8 cellular contexts compared by ENCODE assay signal in the genomic region with DNA sequence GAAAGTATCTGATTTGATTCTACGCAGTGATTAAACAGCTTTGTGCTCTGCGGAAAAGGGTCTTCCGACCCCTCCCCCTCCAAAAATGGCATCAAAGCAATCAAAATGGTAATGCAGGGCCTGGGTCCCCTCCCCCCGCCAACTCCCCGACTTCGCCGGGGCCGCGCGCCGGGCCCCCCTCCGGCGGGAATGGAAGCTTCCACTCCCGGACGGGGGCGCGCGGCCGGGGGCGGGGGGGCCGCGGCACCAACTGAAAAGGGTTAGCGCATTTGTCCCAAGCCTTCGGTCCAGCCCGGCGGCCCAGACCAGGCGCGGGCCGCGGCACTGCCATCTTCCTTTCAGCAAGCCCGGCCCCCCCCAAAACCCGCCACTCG. TPM values are rescaled to one million over a fixed set of nuclear protein-coding genes. Genes with fewer than 3 reads are reported as not detected.
DNase-seq lines count a peak whose midpoint lies in the region; ATAC-seq and TF ChIP-seq lines count a peak whose summit lies in the region.
"Had no signal": no experiment of that assay in that cellular context is flagged by ENCODE, and none has a peak within 500 bp of the region (broad histone marks: within the 10 kb centered on the region; RNA-seq: fewer than 3 reads in every experiment).

No MANE protein-coding gene starts in this region.

- WGBS in ectodermal cell, 2 experiments: 0% methylated on average over 33 of the region's 33 CpGs

- intact Hi-C loops in colonic mucosa (cut with DNase I): no loop called here

- no peak overlapping the region for H3K9ac ChIP-seq in colonic mucosa (ENCODE audit: low read depth in 2 of 2, low read length in 2 of 2)

- TF ChIP-seq CTCF in thoracic aorta (IDR thresholded peaks at IDR 0.05) (no peak), colonic mucosa (IDR thresholded peaks at IDR 0.05) (no peak)

- in situ Hi-C loops in ACHN (cut with HindIII; ENCODE audit: low pct_ligation_motif_present, low pct_unique_long_range_greater_than_20kb, low sequenced_read_pairs): no loop called here

- no peak for ATAC-seq in thoracic aorta (ENCODE audit: insufficient number of reproducible peaks, low FRiP score, low read depth)

- H3K9me3 ChIP-seq in ectodermal cell (ENCODE audit: control insufficient read depth, low read length): no peaks in the 10 kb centered on the region
- H3K9me3 ChIP-seq in thoracic aorta: no peaks in the 10 kb centered on the region
- no peaks in the 10 kb centered on the region for H3K9me3 ChIP-seq in colonic mucosa

- H3K27ac ChIP-seq in ectodermal cell (ENCODE audit: insufficient read depth, low read depth, low read length, poor library complexity, severe bottlenecking): peak overlapping the region; percentile 94
- no peak overlapping the region for H3K27ac ChIP-seq in thoracic aorta
- no peak overlapping the region for H3K27ac ChIP-seq in colonic mucosa

- H3K4me1 ChIP-seq in ectodermal cell (ENCODE audit: control insufficient read depth, insufficient read depth, low read length) (no peaks in the 10 kb centered on the region), thoracic aorta (ENCODE audit: control insufficient read depth in 1 of 2, low read depth in 2 of 2) (peaks cover 13 to 40% of the 10 kb centered on the region in 2 donors), colonic mucosa (no peaks in the 10 kb centered on the region)

- H3K36me3 ChIP-seq in ectodermal cell (ENCODE audit: control insufficient read depth, insufficient read depth, low read length) (peaks cover 12% of the 10 kb centered on the region), thoracic aorta (no peaks in the 10 kb centered on the region), colonic mucosa (no peaks in the 10 kb centered on the region)

- H3K4me3 ChIP-seq in ectodermal cell (ENCODE audit: insufficient read depth, low read depth, low read length): peak overlapping the region; percentile 62
- peak overlapping the region; percentile 73 for H3K4me3 ChIP-seq in thoracic aorta
- no peak overlapping the region for H3K4me3 ChIP-seq in colonic mucosa

- H3K27me3 ChIP-seq in ectodermal cell (ENCODE audit: control insufficient read depth, insufficient read depth, low read length, poor library complexity, severe bottlenecking): no peaks in the 10 kb centered on the region
- H3K27me3 ChIP-seq in thoracic aorta (replicated peaks; ENCODE audit: insufficient read depth): peaks cover 10% of the 10 kb centered on the region
- H3K27me3 ChIP-seq in colonic mucosa: peaks cover 61% of the 10 kb centered on the region

- DNase-seq in NCI-H2227 (lab: John Stamatoyannopoulos, UW; ENCODE audit: unreplicated experiment) (peak; percentile 82), myocyte (ENCODE audit: low read depth) (peak; percentile 2), thoracic aorta (ENCODE audit: low spot score) (no peak), ACHN (no peak), colonic mucosa (no peak), NCI-H1092 (lab: John Stamatoyannopoulos, UW) (no peak)
- DNase-seq: KG1 had no signal

RNA-seq across cellular contexts. Expression of a gene that starts 2.9 kb away (rescaled TPM):
- 20.7 TPM for polyA plus RNA-seq in ectodermal cell (2013, experiment 1 of 4)
- 15.9 TPM for polyA plus RNA-seq in ectodermal cell (2013, experiment 2 of 4)
- 16.1 TPM for polyA plus RNA-seq in ectodermal cell (2013, experiment 3 of 4)
- polyA plus RNA-seq in ectodermal cell (2013, experiment 4 of 4): 20.0 TPM
- total RNA-seq in myocyte: 0.35 and 1.9 TPM in 2 replicates
- 0.34 TPM for polyA plus RNA-seq in myocyte (2012)
- 1 to 10 TPM in 1 of 2 donors, not detected in 1; 2.1 TPM for total RNA-seq in thoracic aorta
- not detected for total RNA-seq in colonic mucosa

Comparison
In these comparisons a context has a peak if more than half of its experiments do, and no peak if none do; other contexts are left out.
1. DNase-seq: peak in NCI-H2227 (single experiment) and myocyte (single experiment); none in thoracic aorta (single experiment), ACHN (single experiment), colonic mucosa (single experiment) and NCI-H1092 (single experiment).